ENCODE assay signal across 16 cellular contexts in genomic region chr3:16304065-16305010, GRCh38. TPM values are rescaled to one million over a fixed set of nuclear protein-coding genes. Genes with fewer than 3 reads are reported as not detected.
DNase-seq lines count a peak whose midpoint lies in the region; ATAC-seq, FAIRE-seq and TF ChIP-seq lines count a peak whose summit lies in the region.
"Had no signal": no experiment of that assay in that cellular context is flagged by ENCODE, and none has a peak within 500 bp of the region (broad histone marks: within the 10 kb centered on the region; RNA-seq: fewer than 3 reads in every experiment).

No MANE protein-coding gene starts in this region.

- peaks cover 54% of the 10 kb centered on the region for H3K36me3 Mint-ChIP-seq in activated T-cell treated with anti-CD3 and anti-CD28 coated beads, Interleukin-2, amount 50 U/mL, for 4 hours (ENCODE audit: insufficient read depth)
- H3K36me3 Mint-ChIP-seq in activated B cell treated with CpG ODN at 0.5 μM for 24 hours (ENCODE audit: low read depth): peaks cover 59% of the 10 kb centered on the region
- H3K36me3 Mint-ChIP-seq in stimulated activated naive B cell treated with anti-CD40 and anti-IgM and Interleukin-4, amounts not matched to agents 10 μg/mL and 1 μg/mL and 100 μg/mL, for 72 hours: peaks cover 33 to 67% of the 10 kb centered on the region in 2 donors

- no peak overlapping the region for H3K23ac ChIP-seq in neuronal stem cell (ENCODE audit: low read depth, low read length, poor library complexity)

- FAIRE-seq in GM12892 (lab: Jason Lieb, UNC): no peak
- FAIRE-seq: TTC549 had no signal

- no peak overlapping the region for H3K4ac ChIP-seq in neuronal stem cell (ENCODE audit: low read length)

- H3K27me3 ChIP-seq in effector memory CD4-positive, alpha-beta T cell (replicated peaks; ENCODE audit: control insufficient read depth, insufficient read depth, low read length, poor library complexity, severe bottlenecking): no peaks in the 10 kb centered on the region
- no peaks in the 10 kb centered on the region for H3K27me3 ChIP-seq in neuronal stem cell (ENCODE audit: control insufficient read depth in 3 of 3, insufficient read depth in 3 of 3, low read depth in 1 of 3, low read length in 3 of 3)
- H3K27me3 ChIP-seq: transverse colon had no signal

- TF ChIP-seq POLR2A in GM12892 (IDR thresholded peaks at IDR 0.05; ENCODE audit: low read depth, low read length): no peak

- no peak overlapping the region for H2BK5ac ChIP-seq in neuronal stem cell (ENCODE audit: low read length)

- H3K9me3 ChIP-seq in effector memory CD4-positive, alpha-beta T cell (ENCODE audit: control insufficient read depth, low read length): no peaks in the 10 kb centered on the region
- H3K9me3 ChIP-seq in neuronal stem cell (replicated peaks in 1 of 2; ENCODE audit: control insufficient read depth in 2 of 2, insufficient read depth in 1 of 2, low read depth in 1 of 2, low read length in 2 of 2): no peaks in the 10 kb centered on the region
- H3K9me3 ChIP-seq: transverse colon had no signal

- no peak for DNase-seq in activated T-cell treated with anti-CD3 and anti-CD28 coated beads, Interleukin-2, amount 50 U/mL, for 4 hours
- no peak for DNase-seq in activated T-cell treated with anti-CD3 and anti-CD28 coated beads for 4 hours
- DNase-seq in activated B cell treated with CpG ODN at 0.5 μM for 24 hours: no peak
- DNase-seq in effector memory CD4-positive, alpha-beta T cell: no peak
- no peak for DNase-seq in stimulated activated naive B cell treated with anti-CD40 and anti-IgM and Interleukin-4, amounts not matched to agents 10 μg/mL and 1 μg/mL and 100 μg/mL, for 72 hours
- no peak for DNase-seq in GM12892 (ENCODE audit: insufficient read length)
- no peak for DNase-seq in neuronal stem cell (ENCODE audit: low spot score)
- no peak for DNase-seq in KBM-7
- DNase-seq: DMS153, HCEC 1CT, NCI-H2081 treated with DMSO at 0.1 percent for 48 hours, NCI-H82, Right ventricle myocardium superior, transverse colon had no signal

- peak overlapping the region; percentile 41 for H3K4me3 Mint-ChIP-seq in activated T-cell treated with anti-CD3 and anti-CD28 coated beads, Interleukin-2, amount 50 U/mL, for 4 hours
- H3K4me3 Mint-ChIP-seq in activated B cell treated with CpG ODN at 0.5 μM for 24 hours: no peak overlapping the region
- H3K4me3 Mint-ChIP-seq in stimulated activated naive B cell treated with anti-CD40 and anti-IgM and Interleukin-4, amounts not matched to agents 10 μg/mL and 1 μg/mL and 100 μg/mL, for 72 hours: peak overlapping the region; percentile 4 to 14

- peak overlapping the region; percentile 4 for H3K27ac Mint-ChIP-seq in activated B cell treated with CpG ODN at 0.5 μM for 24 hours
- H3K27ac Mint-ChIP-seq in stimulated activated naive B cell treated with anti-CD40 and anti-IgM and Interleukin-4, amounts not matched to agents 10 μg/mL and 1 μg/mL and 100 μg/mL, for 72 hours: peak overlapping the region; percentile 91

- H2AK5ac ChIP-seq in neuronal stem cell (ENCODE audit: low read depth, low read length): no peak overlapping the region

- H3K14ac ChIP-seq in neuronal stem cell (ENCODE audit: low read length): no peak overlapping the region

- POLR2A ChIA-PET in activated B cell treated with CpG ODN at 0.5 μM for 24 hours (lab: Charles Lee): interaction anchor here (0.6 to 1.2 kb wide), 3 partner anchors 9 to 127 kb away, joined by 3 to 6 read pairs (median 4); no protein-coding TSS in a partner anchor

- H3K4me3 ChIP-seq in effector memory CD4-positive, alpha-beta T cell (ENCODE audit: insufficient read depth, low read depth, low read length, poor library complexity, severe bottlenecking): no peak overlapping the region
- no peak overlapping the region for H3K4me3 ChIP-seq in neuronal stem cell (ENCODE audit: low read length in 2 of 2)
- H3K4me3 ChIP-seq: transverse colon had no signal

- H3K36me3 ChIP-seq in effector memory CD4-positive, alpha-beta T cell (ENCODE audit: control insufficient read depth, insufficient read depth, low read length): peaks cover 11% of the 10 kb centered on the region
- peaks cover 8 to 71% of the 10 kb centered on the region in 2 donors for H3K36me3 ChIP-seq in neuronal stem cell (replicated peaks in 1 of 2; ENCODE audit: control insufficient read depth in 2 of 2, insufficient read depth in 2 of 2, low read length in 2 of 2)

- H4K8ac ChIP-seq in neuronal stem cell (ENCODE audit: low read depth, low read length): no peak overlapping the region

- no CpG with 5 or more reads among the region's 2 CpGs for WGBS in neuronal stem cell (ENCODE audit: extremely low coverage in 2 of 2, insufficient read length in 2 of 2, insufficient replicate concordance in 1 of 2), 2 donors

- no peaks in the 10 kb centered on the region for H3K79me1 ChIP-seq in neuronal stem cell (ENCODE audit: low read depth, low read length)

- in situ Hi-C loops in KBM-7 (cut with MboI; ENCODE audit: low pct_unique_long_range_greater_than_20kb, low sequenced_read_pairs): no loop called here

- H2BK15ac ChIP-seq in neuronal stem cell (ENCODE audit: low read length): no peak overlapping the region

- H3K27me3 Mint-ChIP-seq in activated T-cell treated with anti-CD3 and anti-CD28 coated beads, Interleukin-2, amount 50 U/mL, for 4 hours (ENCODE audit: low read depth): no peaks in the 10 kb centered on the region
- no peaks in the 10 kb centered on the region for H3K27me3 Mint-ChIP-seq in activated B cell treated with CpG ODN at 0.5 μM for 24 hours
- H3K27me3 Mint-ChIP-seq in stimulated activated naive B cell treated with anti-CD40 and anti-IgM and Interleukin-4, amounts not matched to agents 10 μg/mL and 1 μg/mL and 100 μg/mL, for 72 hours: no peaks in the 10 kb centered on the region

- TF ChIP-seq CTCF in activated B cell treated with CpG ODN at 0.5 μM for 24 hours (IDR thresholded peaks at IDR 0.05): no peak

- H2BK120ac ChIP-seq in neuronal stem cell (ENCODE audit: low read depth, low read length): no peak overlapping the region

- intact Hi-C loops in activated B cell treated with CpG ODN at 0.5 μM for 24 hours (cut with micrococcal nuclease): no loop called here

- peaks cover 95% of the 10 kb centered on the region for H3K4me1 Mint-ChIP-seq in activated T-cell treated with anti-CD3 and anti-CD28 coated beads, Interleukin-2, amount 50 U/mL, for 4 hours (ENCODE audit: low read depth)
- peaks cover 36% of the 10 kb centered on the region for H3K4me1 Mint-ChIP-seq in activated B cell treated with CpG ODN at 0.5 μM for 24 hours
- H3K4me1 Mint-ChIP-seq in stimulated activated naive B cell treated with anti-CD40 and anti-IgM and Interleukin-4, amounts not matched to agents 10 μg/mL and 1 μg/mL and 100 μg/mL, for 72 hours: peaks cover 44 to 53% of the 10 kb centered on the region in 2 donors

- H4K91ac ChIP-seq in neuronal stem cell (ENCODE audit: low read depth, low read length, poor library complexity): no peak overlapping the region

- H3K27ac ChIP-seq in effector memory CD4-positive, alpha-beta T cell (ENCODE audit: insufficient read depth, low read length, poor library complexity, severe bottlenecking): peak overlapping the region; percentile 62
- no peak overlapping the region for H3K27ac ChIP-seq in neuronal stem cell (replicated peaks; ENCODE audit: low read length)
- H3K27ac ChIP-seq: parathyroid adenoma, transverse colon had no signal

- no peak overlapping the region for H3K18ac ChIP-seq in neuronal stem cell (ENCODE audit: low read length)

- H3K9ac ChIP-seq in neuronal stem cell (ENCODE audit: low read depth, low read length, poor library complexity): no peak overlapping the region
- H3K9ac ChIP-seq: parathyroid adenoma had no signal

- no peak overlapping the region for H2BK12ac ChIP-seq in neuronal stem cell (ENCODE audit: low read length)

- H3K4me2 ChIP-seq in neuronal stem cell (ENCODE audit: insufficient read depth, low read length, poor library complexity, severe bottlenecking): no peak overlapping the region

- H3K4me1 ChIP-seq in effector memory CD4-positive, alpha-beta T cell (ENCODE audit: control insufficient read depth, insufficient read depth, low read length, poor library complexity, severe bottlenecking): peaks cover 95% of the 10 kb centered on the region
- peaks cover 7 to 10% of the 10 kb centered on the region in 2 donors for H3K4me1 ChIP-seq in neuronal stem cell (ENCODE audit: control insufficient read depth in 2 of 2, insufficient read depth in 1 of 2, low read depth in 1 of 2, low read length in 2 of 2)
- H3K4me1 ChIP-seq: parathyroid adenoma, transverse colon had no signal

- H3K9me3 Mint-ChIP-seq in activated T-cell treated with anti-CD3 and anti-CD28 coated beads, Interleukin-2, amount 50 U/mL, for 4 hours: peaks cover 6% of the 10 kb centered on the region
- H3K9me3 Mint-ChIP-seq in activated B cell treated with CpG ODN at 0.5 μM for 24 hours: no peaks in the 10 kb centered on the region
- no peaks in the 10 kb centered on the region for H3K9me3 Mint-ChIP-seq in stimulated activated naive B cell treated with anti-CD40 and anti-IgM and Interleukin-4, amounts not matched to agents 10 μg/mL and 1 μg/mL and 100 μg/mL, for 72 hours

- no peak overlapping the region for H2AFZ ChIP-seq in neuronal stem cell (ENCODE audit: low read length)
- H2AFZ ChIP-seq: parathyroid adenoma had no signal

- CTCF ChIA-PET in activated B cell treated with CpG ODN at 0.5 μM for 24 hours (lab: Charles Lee): interaction anchor here (0.7 to 1.5 kb wide), 2 partner anchors 14 to 17 kb away, joined by 3 to 4 read pairs; no protein-coding TSS in a partner anchor

- peak; percentile 39 to 41 for ATAC-seq in activated T-cell treated with anti-CD3 and anti-CD28 coated beads, Interleukin-2, amount 50 U/mL, for 4 hours
- ATAC-seq in activated B cell treated with CpG ODN at 0.5 μM for 24 hours (ENCODE audit: low read depth): no peak
- no peak for ATAC-seq in stimulated activated naive B cell treated with anti-CD40 and anti-IgM and Interleukin-4, amounts not matched to agents 10 μg/mL and 1 μg/mL and 100 μg/mL, for 72 hours (replicated peaks)

RNA-seq across cellular contexts. Expression of gene OXNAD1, which starts 39.3 kb away (rescaled TPM):
- 10 to 100 TPM; 24.6 to 25.5 (median 24.8) TPM for total RNA-seq in activated T-cell treated with anti-CD3 and anti-CD28 coated beads, Interleukin-2, amount 50 U/mL, for 4 hours
- 5.5 and 8.7 TPM in 2 replicates for total RNA-seq in activated B cell treated with CpG ODN at 0.5 μM for 24 hours
- polyA plus RNA-seq in GM12892 (2012; ENCODE audit: missing spikeins): 14.0 TPM
- 11.3 TPM for polyA plus RNA-seq in neuronal stem cell (2013, experiment 1 of 2)
- 11.6 TPM for polyA plus RNA-seq in neuronal stem cell (2013, experiment 2 of 2)

RNA-seq across cellular contexts. Expression of gene DPH3, which starts 39.6 kb away (rescaled TPM):
- total RNA-seq in activated T-cell treated with anti-CD3 and anti-CD28 coated beads, Interleukin-2, amount 50 U/mL, for 4 hours: 10 to 100 TPM; 30.2 to 37.9 (median 33.4) TPM
- 13.4 and 14.7 TPM in 2 replicates for total RNA-seq in activated B cell treated with CpG ODN at 0.5 μM for 24 hours
- 18.1 TPM for polyA plus RNA-seq in GM12892 (2012; ENCODE audit: missing spikeins)
- polyA plus RNA-seq in neuronal stem cell (2013, experiment 1 of 2): 26.4 TPM
- polyA plus RNA-seq in neuronal stem cell (2013, experiment 2 of 2): 25.8 TPM

Comparison
In these comparisons a context has a peak if more than half of its experiments do, and no peak if none do; other contexts are left out.
1. ATAC-seq: peak in activated T-cell treated with anti-CD3 and anti-CD28 coated beads, Interleukin-2, amount 50 U/mL, for 4 hours (2 of 2); none in activated B cell treated with CpG ODN at 0.5 μM for 24 hours (single experiment) and stimulated activated naive B cell treated with anti-CD40 and anti-IgM and Interleukin-4, amounts not matched to agents 10 μg/mL and 1 μg/mL and 100 μg/mL, for 72 hours (0 of 2).